ENCODE assay signal across 8 cellular contexts in the genomic region with DNA sequence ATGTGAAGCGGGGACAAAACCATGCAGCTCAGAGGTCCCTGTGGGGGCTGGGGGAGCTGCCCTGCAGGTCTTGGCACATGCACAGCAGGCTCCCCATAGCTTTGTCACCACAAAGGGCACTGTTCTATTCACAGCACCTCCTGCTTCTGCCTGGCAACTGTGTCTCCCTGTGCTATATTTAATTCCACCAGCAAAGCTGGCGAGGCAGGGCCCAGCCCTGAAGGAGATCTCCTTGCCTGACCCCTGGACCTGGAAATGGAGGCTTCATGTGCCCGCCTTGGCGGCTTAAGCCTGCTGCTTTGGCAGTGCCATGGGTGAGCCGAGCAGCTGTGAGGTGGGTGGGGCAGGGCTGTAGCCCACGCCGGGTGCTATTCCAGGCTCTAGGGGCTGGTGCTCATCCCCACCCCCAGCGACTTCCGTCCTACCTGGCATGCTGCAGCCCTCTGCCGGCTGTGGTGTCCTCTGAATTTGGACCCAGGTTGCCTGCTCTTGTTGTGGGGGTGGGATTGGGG. TPM values are rescaled to one million over a fixed set of nuclear protein-coding genes. Genes with fewer than 3 reads are reported as not detected.
DNase-seq lines count a peak whose midpoint lies in the region; ATAC-seq and TF ChIP-seq lines count a peak whose summit lies in the region.
"Had no signal": no experiment of that assay in that cellular context is flagged by ENCODE, and none has a peak within 500 bp of the region (broad histone marks: within the 10 kb centered on the region; RNA-seq: fewer than 3 reads in every experiment).

No MANE protein-coding gene starts in this region.

- H3K36me3 ChIP-seq in RWPE2 (ENCODE audit: low read depth): no peaks in the 10 kb centered on the region
- peaks cover 0 to 22% of the 10 kb centered on the region in 2 donors for H3K36me3 ChIP-seq in psoas muscle (ENCODE audit: insufficient read depth in 1 of 2, low read depth in 1 of 2)

- no peak overlapping the region for H3K4me3 ChIP-seq in RWPE2 (ENCODE audit: severe bottlenecking)
- peak overlapping the region; percentile 58 for H3K4me3 ChIP-seq in psoas muscle
- H3K4me3 ChIP-seq: SK-N-MC had no signal

- WGBS in psoas muscle, 3 donors: 15 to 37% (median 28%) methylated on average over 10 of the region's 10 CpGs

- H3K27ac ChIP-seq in RWPE2 (ENCODE audit: poor library complexity, severe bottlenecking) (peak overlapping the region; percentile 89), psoas muscle (peak overlapping the region; percentile 95)
- H3K27ac ChIP-seq: SK-N-MC had no signal

- peak; percentile 37 for ATAC-seq in HG03064 (IDR thresholded peaks at IDR 0.05; ENCODE audit: low read depth, unreplicated experiment)
- ATAC-seq in RWPE2 (ENCODE audit: low read depth): 0 out of 3 replicates have a peak, but pooled peaks have one; percentile 0
- ATAC-seq in esophagus mucosa: peak; percentile 14
- ATAC-seq in psoas muscle: peak; percentile 75 to 78 (median 78)

- no peaks in the 10 kb centered on the region for H3K27me3 ChIP-seq in RWPE2 (ENCODE audit: insufficient read depth, poor library complexity, severe bottlenecking)
- H3K27me3 ChIP-seq in psoas muscle (ENCODE audit: insufficient read depth in 3 of 3, low read length in 2 of 3): no peaks in the 10 kb centered on the region

- no peaks in the 10 kb centered on the region for H3K9me3 ChIP-seq in RWPE2 (ENCODE audit: severe bottlenecking)
- no peaks in the 10 kb centered on the region for H3K9me3 ChIP-seq in psoas muscle

- TF ChIP-seq CTCF in RWPE2 (IDR thresholded peaks at IDR 0.05; ENCODE audit: poor library complexity, severe bottlenecking) (peak; percentile 12), psoas muscle (IDR thresholded peaks at IDR 0.05) (peak; percentile 29)

- no peak for DNase-seq in RWPE2 (ENCODE audit: low spot score)
- DNase-seq in psoas muscle: peak; percentile 80 to 97
- no peak for DNase-seq in activated CD8-positive, alpha-beta memory T cell treated with anti-CD3 and anti-CD28 coated beads, Interleukin-2, amount 50 U/mL, for 4 hours
- DNase-seq in NK-92 (lab: John Stamatoyannopoulos, UW; ENCODE audit: unreplicated experiment): no peak
- no peak for DNase-seq in NCI-H1105 (lab: John Stamatoyannopoulos, UW)

- intact Hi-C loops in psoas muscle (cut with DNase I): loop anchor here (2.0 to 5.0 kb wide), 3 partner anchors 47 to 167 kb away; no protein-coding TSS in a partner anchor

- H3K4me1 ChIP-seq in RWPE2 (ENCODE audit: insufficient read depth, poor library complexity, severe bottlenecking) (peaks cover 31% of the 10 kb centered on the region), psoas muscle (peaks cover 79% of the 10 kb centered on the region)

RNA-seq across cellular contexts. Expression of a gene that starts 6.8 kb away (rescaled TPM):
- total RNA-seq in esophagus mucosa (9.2 TPM), psoas muscle (10 to 100 TPM; 26.2 to 66.6 (median 41.3) TPM)
- polyA plus RNA-seq in psoas muscle: 10 to 100 TPM; 20.5 to 37.5 (median 27.8) TPM

RNA-seq across cellular contexts. Expression of a gene that starts 38.5 kb away (rescaled TPM):
- total RNA-seq in esophagus mucosa (4.3 TPM), psoas muscle (1 to 10 TPM; 6.0 to 8.1 (median 6.4) TPM)
- polyA plus RNA-seq in psoas muscle: 10 to 100 TPM in 1 of 3 donors, 1 to 10 TPM in 2; 3.4 to 10.4 (median 4.5) TPM

Comparison
In these comparisons a context has a peak if more than half of its experiments do, and no peak if none do; other contexts are left out.
1. ATAC-seq: peak in every context shown above with its lines; median percentile 78 in psoas muscle; 37 in HG03064; 14 in esophagus mucosa; 0 in RWPE2.
2. DNase-seq: peak in psoas muscle (2 of 2); none in RWPE2 (single experiment), activated CD8-positive, alpha-beta memory T cell treated with anti-CD3 and anti-CD28 coated beads, Interleukin-2, amount 50 U/mL, for 4 hours (single experiment), NK-92 (single experiment) and NCI-H1105 (single experiment).